Comparison of ENCODE assay signal across 8 cellular contexts in the genomic region with DNA sequence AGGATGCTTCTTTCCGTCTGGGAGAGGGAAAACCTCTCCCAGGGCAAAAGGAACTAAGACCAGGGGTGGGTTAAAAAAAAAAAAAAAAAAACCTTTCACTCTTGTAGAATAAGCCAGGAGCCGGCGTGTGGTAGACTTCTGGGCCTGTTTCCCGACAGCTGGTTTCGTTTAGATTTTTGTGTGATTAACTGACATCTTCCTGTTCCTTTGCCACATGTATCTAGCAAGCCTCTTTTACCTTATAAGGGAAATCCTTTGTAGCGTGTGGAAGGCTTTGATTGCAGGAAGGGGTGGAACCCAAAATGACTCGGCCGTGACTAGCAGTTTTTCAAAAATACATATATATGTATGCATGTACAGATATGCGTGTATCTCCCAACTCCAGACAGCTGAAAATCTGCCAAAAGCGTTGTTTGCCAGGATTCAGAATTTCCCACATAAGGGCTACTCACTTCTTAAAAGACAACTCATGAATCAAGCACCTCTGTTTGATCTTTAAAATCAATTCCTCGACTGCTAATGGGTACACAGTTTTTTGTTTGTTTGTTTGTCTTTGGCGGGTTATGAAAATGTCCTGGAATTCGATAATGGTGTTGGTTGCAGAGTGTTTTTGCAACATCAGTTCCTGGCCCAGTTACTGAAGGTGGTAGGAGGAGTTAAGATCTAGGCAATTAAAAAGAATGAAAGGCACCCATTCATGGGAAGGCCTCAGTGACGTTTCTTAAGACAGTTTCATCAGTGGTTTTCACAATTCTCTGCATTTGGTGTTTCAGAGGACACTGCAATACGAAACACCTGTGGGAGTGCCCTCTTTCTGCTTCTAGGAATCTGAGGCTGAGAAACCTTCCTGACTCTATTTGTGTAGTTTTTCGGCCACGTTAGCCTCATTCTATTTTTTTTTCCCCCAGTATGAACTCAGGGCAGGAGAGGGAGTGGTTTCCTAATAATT. TPM values are rescaled to one million over a fixed set of nuclear protein-coding genes. Genes with fewer than 3 reads are reported as not detected.
DNase-seq lines count a peak whose midpoint lies in the region; ATAC-seq and TF ChIP-seq lines count a peak whose summit lies in the region.

No MANE protein-coding gene starts in this region.

- H3K36me3 ChIP-seq in HCT116 (ENCODE audit: control insufficient read depth in 1 of 2, insufficient read depth in 2 of 2, low read length in 2 of 2) (peaks cover 5 to 36% of the 10 kb centered on the region in 2 experiments; a peak in 3 of 4 replicates), mucosa of descending colon (ENCODE audit: low read depth) (no peaks in the 10 kb centered on the region)

- H3K9ac ChIP-seq in HCT116 (ENCODE audit: low read length), result peak overlapping the region; percentile 79

- no peak overlapping the region for H2AFZ ChIP-seq in HCT116 (ENCODE audit: low read depth, low read length, poor library complexity, severe bottlenecking)

- ATAC-seq in HCT116 (peak; percentile 43), mucosa of descending colon (peak; percentile 54), HG02870 (IDR thresholded peaks at IDR 0.05; ENCODE audit: unreplicated experiment) (no peak)
- ATAC-seq in stimulated activated naive CD8-positive, alpha-beta T cell treated with anti-CD3 and anti-CD28 coated beads, Interleukin-15, amount 100 ng/mL, for 72 hours, result peak; percentile 73

- H3K36me3 Mint-ChIP-seq in endothelial cell (ENCODE audit: low read depth, unreplicated experiment), result peaks cover 54% of the 10 kb centered on the region

- peak overlapping the region; percentile 69 for H3K4me2 ChIP-seq in HCT116 (ENCODE audit: low read length)

- BruUV-seq in HCT116 (replicated peaks; lab: Mats Ljungman, UMichigan), result no TSS peak

- DNase-seq in G401 (ENCODE audit: low spot score), result peak; percentile 73
- DNase-seq in HCT116 (ENCODE audit: low read depth, low spot score), result peak; percentile 67
- DNase-seq in NCI-H82 (lab: John Stamatoyannopoulos, UW), result peak; percentile 68
- peak; percentile 70 for DNase-seq in activated CD8-positive, alpha-beta memory T cell treated with anti-CD3 and anti-CD28 coated beads for 24 hours
- DNase-seq in endothelial cell (ENCODE audit: low spot score), result no peak
- peak; percentile 57 to 84 (median 75) for DNase-seq in mucosa of descending colon
- peak; percentile 57 to 77 for DNase-seq in stimulated activated naive CD8-positive, alpha-beta T cell treated with anti-CD3 and anti-CD28 coated beads, Interleukin-15, amount 100 ng/mL, for 72 hours

- in situ Hi-C loops in G401 (cut with HindIII; ENCODE audit: low sequenced_read_pairs), result no loop called here

- CTCF ChIA-PET in HCT116 (lab: Charles Lee), result no interaction called here

- no peaks in the 10 kb centered on the region for H3K27me3 ChIP-seq in HCT116 (ENCODE audit: insufficient read depth, low read length)

- intact Hi-C loops in HCT116 (cut with micrococcal nuclease) (no loop called here), mucosa of descending colon (cut with DNase I, micrococcal nuclease) (no loop called here)

- TF ChIP-seq RAD21 in HCT116 (IDR thresholded peaks at IDR 0.05; ENCODE audit: low read depth), result no peak

- H3K27ac ChIP-seq in HCT116 (ENCODE audit: low read depth, low read length), result peak overlapping the region; percentile 93

- H3K79me2 ChIP-seq in HCT116 (ENCODE audit: insufficient read depth, low read length), result peaks cover 86% of the 10 kb centered on the region

- no peak for TF ChIP-seq CTCF in HCT116 (IDR thresholded peaks at IDR 0.05 in 2 of 3, conservative IDR thresholded peaks at IDR 0.05 in 1 of 3; ENCODE audit: borderline replicate concordance in 1 of 3, insufficient read depth in 1 of 3, low read depth in 2 of 3, low read length in 2 of 3)
- no peak for TF ChIP-seq CTCF in endothelial cell (IDR thresholded peaks at IDR 0.05; ENCODE audit: unreplicated experiment)
- no peak for TF ChIP-seq CTCF in mucosa of descending colon (IDR thresholded peaks at IDR 0.05)

- H3K4me3 Mint-ChIP-seq in endothelial cell (ENCODE audit: unreplicated experiment), result peak overlapping the region; percentile 98
- H3K4me3 Mint-ChIP-seq in stimulated activated naive CD8-positive, alpha-beta T cell treated with anti-CD3 and anti-CD28 coated beads, Interleukin-15, amount 100 ng/mL, for 72 hours, result peak overlapping the region; percentile 88

- peak overlapping the region; percentile 98 for H3K27ac Mint-ChIP-seq in endothelial cell (ENCODE audit: unreplicated experiment)
- H3K27ac Mint-ChIP-seq in stimulated activated naive CD8-positive, alpha-beta T cell treated with anti-CD3 and anti-CD28 coated beads, Interleukin-15, amount 100 ng/mL, for 72 hours, result peak overlapping the region; percentile 99

- H3K9me3 Mint-ChIP-seq in endothelial cell (ENCODE audit: unreplicated experiment), result no peaks in the 10 kb centered on the region
- no peaks in the 10 kb centered on the region for H3K9me3 Mint-ChIP-seq in stimulated activated naive CD8-positive, alpha-beta T cell treated with anti-CD3 and anti-CD28 coated beads, Interleukin-15, amount 100 ng/mL, for 72 hours

- RAD21 ChIA-PET in HCT116 (lab: Charles Lee; ENCODE audit: low non-redundant PET in 1 of 2, low total read pairs in 2 of 2, uncharacterized antibody in 2 of 2, unreplicated experiment in 2 of 2), result no interaction called here

- H3K4me3 ChIP-seq in HCT116 (replicated peaks in 1 of 2; ENCODE audit: low read depth in 1 of 2, low read length in 2 of 2), result peak overlapping the region; percentile 64 to 65
- no peak overlapping the region for H3K4me3 ChIP-seq in mucosa of descending colon

- TF ChIP-seq POLR2A in HCT116 (IDR thresholded peaks at IDR 0.05; ENCODE audit: borderline replicate concordance, extremely low read depth, insufficient read depth, insufficient read length), result no peak

- H3K9me3 ChIP-seq in HCT116 (ENCODE audit: control insufficient read depth in 1 of 2, insufficient read depth in 1 of 2, low read depth in 1 of 2, low read length in 2 of 2) (no peaks in the 10 kb centered on the region), mucosa of descending colon (no peaks in the 10 kb centered on the region)

- H3K4me1 Mint-ChIP-seq in endothelial cell (ENCODE audit: unreplicated experiment), result peaks cover 44% of the 10 kb centered on the region
- H3K4me1 Mint-ChIP-seq in stimulated activated naive CD8-positive, alpha-beta T cell treated with anti-CD3 and anti-CD28 coated beads, Interleukin-15, amount 100 ng/mL, for 72 hours, result peaks cover 84% of the 10 kb centered on the region

- POLR2A ChIA-PET in HCT116 (lab: Charles Lee), result interaction anchor here (1.0 to 1.6 kb wide), 3 partner anchors 9 to 37 kb away, joined by 3 to 8 read pairs (median 4); no protein-coding TSS in a partner anchor

- peaks cover 31% of the 10 kb centered on the region for H3K27me3 Mint-ChIP-seq in endothelial cell (ENCODE audit: unreplicated experiment)
- H3K27me3 Mint-ChIP-seq in stimulated activated naive CD8-positive, alpha-beta T cell treated with anti-CD3 and anti-CD28 coated beads, Interleukin-15, amount 100 ng/mL, for 72 hours, result no peaks in the 10 kb centered on the region

- peaks cover 24 to 37% of the 10 kb centered on the region in 2 experiments for H3K4me1 ChIP-seq in HCT116 (ENCODE audit: control insufficient read depth in 1 of 2, insufficient read depth in 2 of 2, low read length in 2 of 2)
- H3K4me1 ChIP-seq in mucosa of descending colon (ENCODE audit: low read depth), result peaks cover 27% of the 10 kb centered on the region

- no peaks in the 10 kb centered on the region for H3K9me2 ChIP-seq in HCT116 (ENCODE audit: insufficient read depth)

- H4K20me1 ChIP-seq in HCT116 (ENCODE audit: insufficient read depth), result no peaks in the 10 kb centered on the region

TF ChIP-seq in HCT116, 20 proteins besides CTCF, POLR2A, EP300 and RAD21:
- peak; percentile 99 for TF ChIP-seq SRF (IDR thresholded peaks at IDR 0.05; ENCODE audit: low read depth)
- no peak; the same call in 1 of the 2 replicates for TF ChIP-seq CEBPB (IDR thresholded peaks at IDR 0.05; ENCODE audit: low read depth)
- no peak for TF ChIP-seq ZNF274 (IDR thresholded peaks at IDR 0.05; ENCODE audit: low read depth, low read length)
- no peak; the same call in 1 of the 2 replicates for TF ChIP-seq ELF1 (IDR thresholded peaks at IDR 0.05; ENCODE audit: borderline replicate concordance, low read depth)
- TF ChIP-seq SP1 (IDR thresholded peaks at IDR 0.05; ENCODE audit: low read depth), result peak; percentile 49; the same call in 1 of the 2 replicates
- TF ChIP-seq, protein P1, sequence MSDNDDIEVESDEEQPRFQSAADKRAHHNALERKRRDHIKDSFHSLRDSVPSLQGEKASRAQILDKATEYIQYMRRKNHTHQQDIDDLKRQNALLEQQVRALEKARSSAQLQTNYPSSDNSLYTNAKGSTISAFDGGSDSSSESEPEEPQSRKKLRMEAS (IDR thresholded peaks at IDR 0.05), result peak; percentile 62
- peak; percentile 45; the same call in 1 of the 2 replicates for TF ChIP-seq POLR2AphosphoS5 (IDR thresholded peaks at IDR 0.05; ENCODE audit: low read depth, low read length)
- peak; percentile 64 for TF ChIP-seq SIN3A (IDR thresholded peaks at IDR 0.05; ENCODE audit: low read depth)
- peak; percentile 78 for TF ChIP-seq TCF7L2 (IDR thresholded peaks at IDR 0.05; ENCODE audit: borderline replicate concordance, extremely low read depth, insufficient read depth, insufficient read length)
- TF ChIP-seq FOSL1 (IDR thresholded peaks at IDR 0.05; ENCODE audit: low read depth), result peak; percentile 40

RNA-seq across cellular contexts. Expression of a gene that starts 2.7 kb away (rescaled TPM):
- total RNA-seq in G401 (2014; rRNA removed; shearing (Covaris generic)), result 367 and 385 TPM in 2 replicates
- total RNA-seq in HCT116 (2021; ENCODE audit: unreplicated experiment) (275 TPM), endothelial cell (ENCODE audit: unreplicated experiment) (644 TPM), mucosa of descending colon (100 to 1,000 TPM; 205 to 373 (median 333) TPM)
- polyA plus RNA-seq in HCT116 (2012), result 230 and 283 TPM in 2 replicates

RNA-seq across cellular contexts. Expression of a gene that starts 32.7 kb away (rescaled TPM):
- 92.9 and 111 TPM in 2 replicates for total RNA-seq in G401 (2014; rRNA removed; shearing (Covaris generic))
- total RNA-seq in HCT116 (2021; ENCODE audit: unreplicated experiment) (116 TPM), endothelial cell (ENCODE audit: unreplicated experiment) (60.6 TPM), mucosa of descending colon (100 to 1,000 TPM in 2 of 3 donors, 10 to 100 TPM in 1; 85.5 to 129 (median 119) TPM)
- polyA plus RNA-seq in HCT116 (2012), result 100 and 111 TPM in 2 replicates
